17 cellular contexts compared by ENCODE assay signal in genomic region chr12:128754275-128754674, GRCh38.
"Had no signal": no experiment of that assay in that cellular context is flagged by ENCODE, and none has a peak within 500 bp of the region (broad histone marks: within the 10 kb centered on the region; RNA-seq: fewer than 3 reads in every experiment).

No MANE protein-coding gene starts in this region.

- H3K27ac ChIP-seq: coronary artery, gastroesophageal sphincter, heart right ventricle, parathyroid adenoma, tibial nerve, vagina had no signal

- DNase-seq: activated CD4-positive, alpha-beta T cell treated with anti-CD3 and anti-CD28 coated beads, Interleukin-2, amount 10 ng/mL, durations not matched to agents 7 days and 5 days; activated gamma-delta T cell; activated T-cell treated with anti-CD3 and anti-CD28 coated beads, Interleukin-2, amount 50 U/mL, for 4 hours; heart right ventricle; stimulated activated CD4-positive, alpha-beta T cell treated with anti-CD3 and anti-CD28 coated beads, Interleukin-2, amount 100 ng/mL, for 48 hours; stimulated activated naive B cell treated with anti-CD40 and anti-IgM and Interleukin-4, amounts not matched to agents 10 μg/mL and 1 μg/mL and 100 μg/mL, for 72 hours; substantia nigra; T-helper 2 cell had no signal

- H3K4me3 ChIP-seq: coronary artery, gastroesophageal sphincter, heart right ventricle, lung, tibial nerve, vagina had no signal

- H3K4me1 Mint-ChIP-seq: activated CD4-positive, alpha-beta T cell treated with anti-CD3 and anti-CD28 coated beads, Interleukin-2, amount 10 ng/mL, durations not matched to agents 7 days and 5 days; brain; stimulated activated naive B cell treated with anti-CD40 and anti-IgM and Interleukin-4, amounts not matched to agents 10 μg/mL and 1 μg/mL and 100 μg/mL, for 72 hours had no signal

- H3K4me3 Mint-ChIP-seq: activated CD4-positive, alpha-beta T cell treated with anti-CD3 and anti-CD28 coated beads, Interleukin-2, amount 10 ng/mL, durations not matched to agents 7 days and 5 days; activated naive CD8-positive, alpha-beta T cell; activated T-cell treated with anti-CD3 and anti-CD28 coated beads, Interleukin-2, amount 50 U/mL, for 4 hours; brain; central memory CD8-positive, alpha-beta T cell; stimulated activated naive B cell treated with anti-CD40 and anti-IgM and Interleukin-4, amounts not matched to agents 10 μg/mL and 1 μg/mL and 100 μg/mL, for 72 hours had no signal

- H3K4me1 ChIP-seq: gastroesophageal sphincter, heart right ventricle, parathyroid adenoma, tibial nerve, vagina had no signal

- H3K36me3 Mint-ChIP-seq: activated naive CD8-positive, alpha-beta T cell; brain had no signal

- H3K9me3 ChIP-seq: gastroesophageal sphincter, vagina had no signal

- H3K27ac Mint-ChIP-seq: activated CD4-positive, alpha-beta T cell treated with anti-CD3 and anti-CD28 coated beads, Interleukin-2, amount 10 ng/mL, durations not matched to agents 7 days and 5 days; activated naive CD8-positive, alpha-beta T cell; stimulated activated naive B cell treated with anti-CD40 and anti-IgM and Interleukin-4, amounts not matched to agents 10 μg/mL and 1 μg/mL and 100 μg/mL, for 72 hours had no signal

- ATAC-seq: gastroesophageal sphincter; heart right ventricle; stimulated activated naive B cell treated with anti-CD40 and anti-IgM and Interleukin-4, amounts not matched to agents 10 μg/mL and 1 μg/mL and 100 μg/mL, for 72 hours had no signal

- H3K36me3 ChIP-seq: gastroesophageal sphincter, heart right ventricle, tibial nerve, vagina had no signal

- H3K9ac ChIP-seq: parathyroid adenoma had no signal

- H3K9me3 Mint-ChIP-seq: activated CD4-positive, alpha-beta T cell treated with anti-CD3 and anti-CD28 coated beads, Interleukin-2, amount 10 ng/mL, durations not matched to agents 7 days and 5 days; central memory CD8-positive, alpha-beta T cell had no signal

- H3K27me3 Mint-ChIP-seq: activated CD4-positive, alpha-beta T cell treated with anti-CD3 and anti-CD28 coated beads, Interleukin-2, amount 10 ng/mL, durations not matched to agents 7 days and 5 days; activated naive CD8-positive, alpha-beta T cell; central memory CD8-positive, alpha-beta T cell had no signal

- H3K27me3 ChIP-seq: gastroesophageal sphincter, tibial nerve, vagina had no signal
